In genomic region chr5:103764403-103764802, GRCh38 we compare ENCODE assay signal across 24 cellular contexts.
"Had no signal": no experiment of that assay in that cellular context is flagged by ENCODE, and none has a peak within 500 bp of the region (broad histone marks: within the 10 kb centered on the region; RNA-seq: fewer than 3 reads in every experiment).

No MANE protein-coding gene starts in this region.

- DNase-seq: colonic mucosa; cortex of kidney; effector CD8-positive, alpha-beta T cell; effector memory CD8-positive, alpha-beta T cell; endodermal cell; erythroblast; esophagus squamous epithelium; foreskin fibroblast; foreskin melanocyte; gastrocnemius medialis; glutamatergic neuron; head of caudate nucleus; heart right ventricle; hippocampal formation; left cardiac atrium; left ventricle myocardium superior; lower lobe of right lung; mesenchymal stem cell; mucosa of descending colon had no signal

- H3K4me3 Mint-ChIP-seq: dendritic cell treated with granulocyte-macrophage colony-stimulating factor and Interleukin-4, amounts not matched to agents 40 ng/mL and 50 ng/mL, for 4 days; effector memory CD8-positive, alpha-beta T cell; endodermal cell; mesothelial cell of epicardium had no signal

- ATAC-seq: effector memory CD8-positive, alpha-beta T cell; esophagus mucosa; gastrocnemius medialis; heart right ventricle; left cardiac atrium; left lung; left ventricle myocardium superior; lower lobe of right lung; mucosa of descending colon had no signal

- H3K27ac Mint-ChIP-seq: dendritic cell treated with granulocyte-macrophage colony-stimulating factor and Interleukin-4, amounts not matched to agents 40 ng/mL and 50 ng/mL, for 4 days; effector memory CD8-positive, alpha-beta T cell; endodermal cell; mesothelial cell of epicardium had no signal

- H3K9me3 ChIP-seq: colonic mucosa, esophagus squamous epithelium, gastrocnemius medialis, heart right ventricle, left lung, lower lobe of right lung, mucosa of descending colon had no signal

- H3K36me3 Mint-ChIP-seq: mesothelial cell of epicardium had no signal

- H3K27ac ChIP-seq: colonic mucosa, epithelial cell of prostate, esophagus squamous epithelium, gastrocnemius medialis, heart right ventricle, left lung, lower lobe of right lung had no signal

- H3K27me3 ChIP-seq: colonic mucosa, esophagus squamous epithelium, gastrocnemius medialis, heart right ventricle, left lung had no signal

- H3K27me3 Mint-ChIP-seq: dendritic cell treated with granulocyte-macrophage colony-stimulating factor and Interleukin-4, amounts not matched to agents 40 ng/mL and 50 ng/mL, for 4 days; effector memory CD8-positive, alpha-beta T cell had no signal

- H3K4me3 ChIP-seq: colonic mucosa, esophagus squamous epithelium, gastrocnemius medialis, heart right ventricle, left lung, lower lobe of right lung, mucosa of descending colon had no signal

- H3K36me3 ChIP-seq: colonic mucosa, esophagus squamous epithelium, gastrocnemius medialis, heart right ventricle, left lung, lower lobe of right lung had no signal

- H3K4me1 ChIP-seq: colonic mucosa, esophagus squamous epithelium, gastrocnemius medialis, heart right ventricle, left lung, lower lobe of right lung had no signal
